Comparison of ENCODE assay signal across 2 cellular contexts in genomic region chr12:57106021-57106708, GRCh38.
TF ChIP-seq lines count a peak whose summit lies in the region.

No MANE protein-coding gene starts in this region.

TF ChIP-seq in SK-N-SH, 30 proteins besides CTCF, POLR2A, EP300 and RAD21:
- TF ChIP-seq RCOR1 (IDR thresholded peaks at IDR 0.05; ENCODE audit: low read length) = no peak
- no peak for TF ChIP-seq MEF2A (IDR thresholded peaks at IDR 0.05; ENCODE audit: borderline replicate concordance, low read depth)

TF ChIP-seq in SK-N-SH treated with all-trans-retinoic acid at 6 μM for 48 hours, 23 proteins besides CTCF, POLR2A, EP300 and RAD21:
- TF ChIP-seq ZFP30 (CRISPR knock-in tag; IDR thresholded peaks at IDR 0.05) (no peak), BACH2 (CRISPR knock-in tag; IDR thresholded peaks at IDR 0.05; ENCODE audit: borderline replicate concordance) (no peak), ZNF565 (CRISPR knock-in tag; conservative IDR thresholded peaks at IDR 0.05; ENCODE audit: low read depth) (no peak), SNAI2 (CRISPR knock-in tag; IDR thresholded peaks at IDR 0.05) (no peak), TCF4 (CRISPR knock-in tag; IDR thresholded peaks at IDR 0.05; ENCODE audit: borderline replicate concordance) (no peak), ESRRG (CRISPR knock-in tag; IDR thresholded peaks at IDR 0.05) (no peak), ZNF8 (CRISPR knock-in tag; IDR thresholded peaks at IDR 0.05) (no peak), TOX (CRISPR knock-in tag; IDR thresholded peaks at IDR 0.05; ENCODE audit: borderline replicate concordance) (no peak), PATZ1 (CRISPR knock-in tag; IDR thresholded peaks at IDR 0.05; ENCODE audit: borderline replicate concordance) (no peak), RARB (CRISPR knock-in tag; IDR thresholded peaks at IDR 0.05) (no peak), ARNTL (CRISPR knock-in tag; IDR thresholded peaks at IDR 0.05; ENCODE audit: borderline replicate concordance, low read depth) (no peak), CREB5 (CRISPR knock-in tag; IDR thresholded peaks at IDR 0.05; ENCODE audit: low read depth) (no peak), ZNF70 (CRISPR knock-in tag; IDR thresholded peaks at IDR 0.05) (no peak), ZC3H10 (CRISPR knock-in tag; IDR thresholded peaks at IDR 0.05) (no peak)
- TF ChIP-seq, protein P1, sequence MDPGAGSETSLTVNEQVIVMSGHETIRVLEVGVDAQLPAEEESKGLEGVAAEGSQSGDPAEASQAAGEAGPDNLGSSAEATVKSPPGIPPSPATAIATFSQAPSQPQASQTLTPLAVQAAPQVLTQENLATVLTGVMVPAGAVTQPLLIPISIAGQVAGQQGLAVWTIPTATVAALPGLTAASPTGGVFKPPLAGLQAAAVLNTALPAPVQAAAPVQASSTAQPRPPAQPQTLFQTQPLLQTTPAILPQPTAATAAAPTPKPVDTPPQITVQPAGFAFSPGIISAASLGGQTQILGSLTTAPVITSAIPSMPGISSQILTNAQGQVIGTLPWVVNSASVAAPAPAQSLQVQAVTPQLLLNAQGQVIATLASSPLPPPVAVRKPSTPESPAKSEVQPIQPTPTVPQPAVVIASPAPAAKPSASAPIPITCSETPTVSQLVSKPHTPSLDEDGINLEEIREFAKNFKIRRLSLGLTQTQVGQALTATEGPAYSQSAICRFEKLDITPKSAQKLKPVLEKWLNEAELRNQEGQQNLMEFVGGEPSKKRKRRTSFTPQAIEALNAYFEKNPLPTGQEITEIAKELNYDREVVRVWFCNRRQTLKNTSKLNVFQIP (CRISPR knock-in tag; IDR thresholded peaks at IDR 0.05; ENCODE audit: borderline replicate concordance, low read depth) = no peak
